In genomic region chr9:15307523-15307841, GRCh38 we compare ENCODE assay signal across 8 cellular contexts. TPM values are rescaled to one million over a fixed set of nuclear protein-coding genes. Genes with fewer than 3 reads are reported as not detected.
DNase-seq lines count a peak whose midpoint lies in the region; FAIRE-seq and TF ChIP-seq lines count a peak whose summit lies in the region.

No MANE protein-coding gene starts in this region.

- H3K4me3 Mint-ChIP-seq in IgD-negative memory B cell = peak overlapping the region; percentile 87 to 97 (median 94)
- H3K4me3 Mint-ChIP-seq in progenitor cell of endocrine pancreas (ENCODE audit: low read depth) = peak overlapping the region; percentile 96

- no peaks in the 10 kb centered on the region for H3K27me3 Mint-ChIP-seq in IgD-negative memory B cell
- peaks cover 5% of the 10 kb centered on the region for H3K27me3 Mint-ChIP-seq in progenitor cell of endocrine pancreas

- 0 out of 2 replicates have a peak overlapping the region, but pooled peaks have one; percentile 80 for H3K18ac ChIP-seq in H1 (ENCODE audit: extremely low read depth, low read length)

- peak in 1 of 2 experiments; percentile 21; a peak in 1 of 4 replicates for TF ChIP-seq RAD21 in H1 (IDR thresholded peaks at IDR 0.05 in 1 of 2, conservative IDR thresholded peaks at IDR 0.05 in 1 of 2; ENCODE audit: low read depth in 2 of 2, low read length in 2 of 2)

- peak overlapping the region; percentile 92; the same call in 1 of the 2 replicates for H2AFZ ChIP-seq in H1 (ENCODE audit: low read length)

- no peaks in the 10 kb centered on the region for H3K9me3 ChIP-seq in cardiac muscle cell (ENCODE audit: low read depth)
- H3K9me3 ChIP-seq in H1 (ENCODE audit: insufficient read depth in 2 of 2, low read depth in 1 of 2, low read length in 1 of 2) = no peaks in the 10 kb centered on the region

- peaks cover 0 to 2% (median 0%) of the 10 kb centered on the region in 3 donors for H3K9me3 Mint-ChIP-seq in IgD-negative memory B cell
- H3K9me3 Mint-ChIP-seq in progenitor cell of endocrine pancreas (ENCODE audit: low read depth) = no peaks in the 10 kb centered on the region

- H3K4me1 ChIP-seq in cardiac muscle cell (ENCODE audit: low read depth) (no peaks in the 10 kb centered on the region), H1 (replicated peaks in 1 of 4; ENCODE audit: control insufficient read depth in 3 of 4, insufficient read depth in 4 of 4, low read length in 3 of 4) (peaks cover 0 to 7% (median 0%) of the 10 kb centered on the region in 4 experiments; a peak in 2 of 7 replicates)

- peak overlapping the region; percentile 28 for H4K5ac ChIP-seq in H1 (ENCODE audit: insufficient read length, low read depth, low read length)

- peak overlapping the region; percentile 82 to 87 for H3K4me2 ChIP-seq in H1 (ENCODE audit: insufficient read depth in 1 of 2, low read depth in 2 of 2, low read length in 2 of 2)

- no peak overlapping the region for H2BK120ac ChIP-seq in H1 (replicated peaks; ENCODE audit: low read depth, low read length)

- no peak overlapping the region for H3K23ac ChIP-seq in H1 (ENCODE audit: insufficient read length)

- H3K36me3 Mint-ChIP-seq in IgD-negative memory B cell (no peaks in the 10 kb centered on the region), progenitor cell of endocrine pancreas (ENCODE audit: insufficient read depth) (no peaks in the 10 kb centered on the region)

- intact Hi-C loops in cardiac septum (cut with DNase I) = loop anchor here (2.0 to 10.0 kb wide), 4 partner anchors 93 to 245 kb away; partner anchors contain the start of genes CCDC171, PSIP1 and SNAPC3

- H3K4ac ChIP-seq in H1 (replicated peaks; ENCODE audit: insufficient read length, low read depth, low read length) = no peak overlapping the region

- 28% methylated on average over 12 of the region's 12 CpGs; no CpG with 5 or more reads in 1 of the 2 experiments for WGBS in H1 (ENCODE audit: extremely low coverage in 1 of 2, insufficient coverage in 1 of 2, insufficient read length in 1 of 2, insufficient replicate concordance in 2 of 2, low coverage in 1 of 2, low lambda C conversion rate in 2 of 2, missing lambda C conversion rate in 1 of 2), 2 experiments

- CTCF ChIA-PET in H1 (lab: Charles Lee; ENCODE audit: partially characterized antibody) = interaction anchor here (0.9 to 1.9 kb wide), 5 partner anchors 23 to 108 kb away, joined by 3 to 7 read pairs (median 3); no protein-coding TSS in a partner anchor

- H2BK15ac ChIP-seq in H1 (ENCODE audit: low read length) = no peak overlapping the region; the same call in 1 of the 2 replicates

- H3K36me3 ChIP-seq in cardiac muscle cell (no peaks in the 10 kb centered on the region), H1 (ENCODE audit: control insufficient read depth in 2 of 4, insufficient read depth in 4 of 4, low read length in 3 of 4) (no peaks in the 10 kb centered on the region)

- H3K79me2 ChIP-seq in H1 (ENCODE audit: control insufficient read depth in 1 of 2, insufficient read depth in 2 of 2, low read length in 2 of 2) = no peaks in the 10 kb centered on the region; a peak in 1 of 4 replicates

- POLR2A ChIA-PET in H1 (lab: Charles Lee; ENCODE audit: partially characterized antibody) = interaction anchor here (0.6 to 2.8 kb wide), 9 partner anchors 9 to 205 kb away, joined by 3 to 8 read pairs (median 3); no protein-coding TSS in a partner anchor

- H2BK20ac ChIP-seq in H1 (ENCODE audit: low read length) = no peak overlapping the region

- FAIRE-seq in H1 (lab: Jason Lieb, UNC) = no peak

- no peaks in the 10 kb centered on the region for H4K20me1 ChIP-seq in H1 (replicated peaks in 1 of 2; ENCODE audit: control insufficient read depth in 1 of 2, insufficient read depth in 2 of 2, low read length in 2 of 2)

- peaks cover 9% of the 10 kb centered on the region for H3K23me2 ChIP-seq in H1 (ENCODE audit: low read depth, low read length)

- no peak overlapping the region for H4K8ac ChIP-seq in H1 (ENCODE audit: extremely low read depth, insufficient read depth, low read length)

- H3K9ac ChIP-seq in H1 (replicated peaks in 1 of 4; ENCODE audit: extremely low read depth in 1 of 4, low read depth in 3 of 4, low read length in 3 of 4) = peak overlapping the region in 1 of 4 experiments; percentile 14; a peak in 1 of 7 replicates

- H3K4me1 Mint-ChIP-seq in IgD-negative memory B cell (peaks cover 20 to 22% (median 22%) of the 10 kb centered on the region in 3 donors), progenitor cell of endocrine pancreas (ENCODE audit: low read depth) (peaks cover 16% of the 10 kb centered on the region)

- peak overlapping the region; percentile 39 for H4K91ac ChIP-seq in H1 (replicated peaks; ENCODE audit: insufficient read length, low read length)

- TF ChIP-seq EP300 in H1 (IDR thresholded peaks at IDR 0.05; ENCODE audit: borderline replicate concordance in 1 of 2, low read depth in 2 of 2, low read length in 2 of 2) = no peak

- DNase-seq in cardiac muscle cell (ENCODE audit: low read depth in 1 of 2, low spot score in 1 of 2) (no peak), cardiac septum (ENCODE audit: low spot score) (no peak), H1 (ENCODE audit: low read depth in 1 of 2, low spot score in 2 of 2) (no peak), progenitor cell of endocrine pancreas (ENCODE audit: low spot score, unreplicated experiment) (no peak), germinal center (ENCODE audit: low spot score) (no peak), iPS-NIHi11 (ENCODE audit: low spot score) (no peak), AG20443 (ENCODE audit: low spot score) (no peak)

- no peaks in the 10 kb centered on the region for H3K79me1 ChIP-seq in H1 (ENCODE audit: low read depth, low read length)

- H3K27me3 ChIP-seq in cardiac muscle cell (no peaks in the 10 kb centered on the region), H1 (replicated peaks in 1 of 4; ENCODE audit: control insufficient read depth in 3 of 4, extremely low read depth in 1 of 4, insufficient read depth in 3 of 4, low read length in 3 of 4) (no peaks in the 10 kb centered on the region)

- H2BK5ac ChIP-seq in H1 (ENCODE audit: low read depth, low read length) = no peak overlapping the region

- no peak for TF ChIP-seq CTCF in cardiac muscle cell (IDR thresholded peaks at IDR 0.05; ENCODE audit: low read depth, low read length)
- TF ChIP-seq CTCF in H1 (IDR thresholded peaks at IDR 0.05; ENCODE audit: control extremely low read depth in 1 of 3, insufficient read depth in 1 of 3, low read depth in 1 of 3, low read length in 3 of 3) = peak in 1 of 3 experiments; percentile 10; a peak in 1 of 4 replicates
- no peak for TF ChIP-seq CTCF in progenitor cell of endocrine pancreas (IDR thresholded peaks at IDR 0.05; ENCODE audit: unreplicated experiment)

- TF ChIP-seq POLR2A in H1 (IDR thresholded peaks at IDR 0.05; ENCODE audit: control extremely low read depth in 1 of 2, low read depth in 2 of 2, low read length in 2 of 2) = no peak

- no peak overlapping the region for H3K56ac ChIP-seq in H1 (replicated peaks; ENCODE audit: insufficient read length, low read depth, low read length)

- H3K27ac ChIP-seq in cardiac muscle cell (no peak overlapping the region), H1 (ENCODE audit: low read depth, low read length) (no peak overlapping the region)

- no peak overlapping the region for H3K14ac ChIP-seq in H1 (ENCODE audit: insufficient read length)

- no peak overlapping the region for H2AK5ac ChIP-seq in H1 (ENCODE audit: low read depth, low read length)

- H2BK12ac ChIP-seq in H1 (ENCODE audit: low read depth, low read length) = no peak overlapping the region

- H3K27ac Mint-ChIP-seq in IgD-negative memory B cell (peak overlapping the region in 2 of 3 donors; percentile 48 to 59), progenitor cell of endocrine pancreas (peak overlapping the region; percentile 81)

- H3K4me3 ChIP-seq in cardiac muscle cell (peak overlapping the region; percentile 67), H1 (ENCODE audit: extremely low read depth in 1 of 4, insufficient read depth in 2 of 4, low read depth in 3 of 4, low read length in 4 of 4) (peak overlapping the region; percentile 10 to 76 (median 33); a peak in 5 of 8 replicates)

TF ChIP-seq in H1, 55 proteins besides CTCF, POLR2A, EP300 and RAD21:
- TF ChIP-seq TAF7 (optimal IDR thresholded peaks at IDR 0.05; ENCODE audit: borderline replicate concordance, low read depth, low read length) = no peak
- peak; percentile 8 for TF ChIP-seq KDM4A (IDR thresholded peaks at IDR 0.05; ENCODE audit: low read depth, low read length, severe bottlenecking)
- TF ChIP-seq RFX5 (IDR thresholded peaks at IDR 0.05; ENCODE audit: borderline replicate concordance, low read depth, low read length) = peak; percentile 28; the same call in 1 of the 2 replicates
- no peak for TF ChIP-seq NRF1 (IDR thresholded peaks at IDR 0.05; ENCODE audit: low read depth, low read length)
- TF ChIP-seq CEBPB (IDR thresholded peaks at IDR 0.05; ENCODE audit: low read depth, low read length) = no peak
- TF ChIP-seq HDAC6 (IDR thresholded peaks at IDR 0.05; ENCODE audit: low read depth, low read length) = no peak

RNA-seq across cellular contexts. Expression of gene TTC39B, which starts 0.5 kb away (rescaled TPM):
- 1.3 and 4.1 TPM in 2 replicates for total RNA-seq in cardiac muscle cell
- polyA plus RNA-seq in cardiac muscle cell = 0.94 and 1.3 TPM in 2 replicates
- 3.2 TPM for total RNA-seq in cardiac septum
- 0.36 TPM for polyA plus RNA-seq in IgD-negative memory B cell
- 9.5 and 10.9 TPM in 2 replicates for total RNA-seq in H1 (2021; fragmentation: NEBNext Ultra II Directional; extraction: Animal tissue kit (Norgen Biotek cat#: 25700))
- polyA plus RNA-seq in H1 (2011; rRNA removed) = 1.3 and 1.6 TPM in 2 replicates
- polyA plus RNA-seq in H1 (2011; cell fraction: cytosol; rRNA removed) = 2.1 TPM
- polyA plus RNA-seq in H1 (2011; cell fraction: nucleus; rRNA removed) = 3.8 TPM
- polyA plus RNA-seq in H1 (2012, experiment 1 of 2) = 4.6 to 7.9 TPM (median 5.3 TPM) in 4 replicates
- 0.39 TPM for polyA plus RNA-seq in H1 (2012, experiment 2 of 2)
- 4.8 TPM for polyA plus RNA-seq in H1 (2013, experiment 1 of 2)
- 5.7 TPM for polyA plus RNA-seq in H1 (2013, experiment 2 of 2)
- 17.7 and 22.7 TPM in 2 replicates for polyA minus RNA-seq in H1 (2011; rRNA and poly(A)+ RNA removed)
- 11.2 TPM for polyA minus RNA-seq in H1 (2011; cell fraction: cytosol; rRNA and poly(A)+ RNA removed)
- 17.5 TPM for polyA minus RNA-seq in H1 (2011; cell fraction: nucleus; rRNA and poly(A)+ RNA removed)
- 6.6 and 7.8 TPM in 2 replicates for total RNA-seq in progenitor cell of endocrine pancreas
